22 cellular contexts compared by ENCODE assay signal in the genomic region with DNA sequence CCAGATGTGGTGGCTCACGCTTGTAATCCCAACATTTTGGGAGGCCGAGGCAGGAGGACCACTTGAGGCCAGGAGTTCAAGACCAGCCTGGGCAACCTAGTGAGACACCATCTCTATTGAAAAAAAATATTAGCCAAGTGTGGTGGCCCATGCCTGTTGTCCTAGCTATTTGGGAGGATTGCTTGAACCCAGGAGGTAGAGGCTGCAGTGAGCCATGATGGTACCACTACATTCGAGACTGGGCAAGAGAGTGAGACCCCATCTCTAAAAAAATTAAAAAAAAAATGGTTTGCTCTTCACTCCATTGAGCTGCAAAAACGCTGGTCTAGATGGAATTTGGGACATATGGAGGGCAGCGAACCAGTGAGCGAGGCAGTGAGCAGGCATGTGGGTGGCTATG. TPM values are rescaled to one million over a fixed set of nuclear protein-coding genes. Genes with fewer than 3 reads are reported as not detected.
DNase-seq lines count a peak whose midpoint lies in the region; ATAC-seq and TF ChIP-seq lines count a peak whose summit lies in the region.
"Had no signal": no experiment of that assay in that cellular context is flagged by ENCODE, and none has a peak within 500 bp of the region (broad histone marks: within the 10 kb centered on the region; RNA-seq: fewer than 3 reads in every experiment).

No MANE protein-coding gene starts in this region.

- peaks cover 2% of the 10 kb centered on the region; the same call in 1 of the 2 replicates for H3K27me3 Mint-ChIP-seq in WTC11 (ENCODE audit: low read depth)
- H3K27me3 Mint-ChIP-seq: B cell; CD8-positive, alpha-beta memory T cell had no signal

- H3K27me3 ChIP-seq in osteoblast (ENCODE audit: insufficient read depth, low read length), result no peaks in the 10 kb centered on the region
- H3K27me3 ChIP-seq in tibial nerve, result no peaks in the 10 kb centered on the region
- H3K27me3 ChIP-seq: BLaER1 treated with 17β-estradiol and CSF1 and Interleukin-3, amounts not matched to agents 10 nM and 100 nM had no signal

- WGBS in tibial nerve, 2 donors, result 72 to 75% methylated on average over 6 of the region's 6 CpGs

- H3K9me3 ChIP-seq in HEK293 (ENCODE audit: control insufficient read depth, insufficient read depth, low read depth, low read length), result no peaks in the 10 kb centered on the region
- H3K9me3 ChIP-seq in osteoblast (ENCODE audit: low read depth, low read length), result no peaks in the 10 kb centered on the region
- H3K9me3 ChIP-seq in tibial nerve, result no peaks in the 10 kb centered on the region
- H3K9me3 ChIP-seq: BLaER1 treated with 17β-estradiol and CSF1 and Interleukin-3, amounts not matched to agents 10 nM and 100 nM; HAP-1 had no signal

- H3K4me3 Mint-ChIP-seq in WTC11, result no peak overlapping the region
- H3K4me3 Mint-ChIP-seq: B cell; CD4-positive, CD25-positive, alpha-beta regulatory T cell had no signal

- H3K4me1 Mint-ChIP-seq in WTC11, result no peaks in the 10 kb centered on the region
- H3K4me1 Mint-ChIP-seq: B cell had no signal

- no peak overlapping the region for H3K27ac ChIP-seq in HEK293 (ENCODE audit: extremely low read depth, low read depth, low read length)
- H3K27ac ChIP-seq in osteoblast (ENCODE audit: low read depth, low read length), result no peak overlapping the region
- peak overlapping the region in 3 of 4 donors; percentile 27 to 97 (median 95) for H3K27ac ChIP-seq in tibial nerve
- H3K27ac ChIP-seq: BLaER1 treated with 17β-estradiol and CSF1 and Interleukin-3, amounts not matched to agents 10 nM and 100 nM; GM23248 had no signal

- H3K27ac Mint-ChIP-seq in WTC11, result no peak overlapping the region; the same call in 1 of the 2 replicates
- H3K27ac Mint-ChIP-seq: B cell; CD4-positive, CD25-positive, alpha-beta regulatory T cell had no signal

- no peaks in the 10 kb centered on the region for H3K9me3 Mint-ChIP-seq in WTC11
- H3K9me3 Mint-ChIP-seq: CD4-positive, CD25-positive, alpha-beta regulatory T cell; CD8-positive, alpha-beta memory T cell had no signal

- POLR2A ChIA-PET in HEK293 (lab: Yijun Ruan, JAX), result no interaction called here
- POLR2A ChIA-PET in WTC11 (lab: Charles Lee), result no interaction called here

- H3K4me2 ChIP-seq in osteoblast (ENCODE audit: insufficient read depth, low read length), result no peak overlapping the region
- H3K4me2 ChIP-seq: BLaER1 treated with 17β-estradiol and CSF1 and Interleukin-3, amounts not matched to agents 10 nM and 100 nM had no signal

- TF ChIP-seq EP300 in tibial nerve (IDR thresholded peaks at IDR 0.05), result no peak

- H3K36me3 ChIP-seq in HEK293 (ENCODE audit: control insufficient read depth in 2 of 2, insufficient read depth in 1 of 2, low read length in 2 of 2) (no peaks in the 10 kb centered on the region), osteoblast (ENCODE audit: insufficient read depth, low read length) (no peaks in the 10 kb centered on the region), tibial nerve (no peaks in the 10 kb centered on the region)
- H3K36me3 ChIP-seq: BLaER1 treated with 17β-estradiol and CSF1 and Interleukin-3, amounts not matched to agents 10 nM and 100 nM; HAP-1 had no signal

- CTCF ChIA-PET in HEK293 (lab: Yijun Ruan, JAX), result interaction anchor here (0.6 to 0.9 kb wide), 2 partner anchors 11 to 189 kb away, joined by 3 read pairs; no protein-coding TSS in a partner anchor
- CTCF ChIA-PET in WTC11 (lab: Charles Lee), result interaction anchor here (1.5 kb wide), 1 partner anchor 23 kb away, joined by 4 read pairs; no protein-coding TSS in a partner anchor

- DNase-seq in WTC11 (ENCODE audit: low spot score) (no peak), osteoblast (ENCODE audit: insufficient read length, low spot score, missing footprints) (peak; percentile 21), tibial nerve (ENCODE audit: low spot score in 2 of 2) (no peak), iPS-NIHi7 (ENCODE audit: extremely low spot score) (no peak), NCI-H510A (lab: John Stamatoyannopoulos, UW) (no peak)
- DNase-seq: CD4-positive, CD25-positive, alpha-beta regulatory T cell; CD8-positive, alpha-beta memory T cell; COR-L47; DMS 273 treated with DMSO at 0.1 percent for 48 hours; DMS53; DND-41; EL; GM23248; IMR-90 had no signal

- no peaks in the 10 kb centered on the region for H3K4me1 ChIP-seq in HEK293 (ENCODE audit: control insufficient read depth, insufficient read depth, low read length)
- H3K4me1 ChIP-seq in osteoblast (ENCODE audit: insufficient read depth, low read length), result no peaks in the 10 kb centered on the region
- peaks cover 0 to 52% (median 5%) of the 10 kb centered on the region in 4 donors for H3K4me1 ChIP-seq in tibial nerve
- H3K4me1 ChIP-seq: HAP-1 had no signal

- no peaks in the 10 kb centered on the region for H3K79me2 ChIP-seq in osteoblast (ENCODE audit: insufficient read depth, low read length)

- no peaks in the 10 kb centered on the region for H3K36me3 Mint-ChIP-seq in WTC11
- H3K36me3 Mint-ChIP-seq: CD8-positive, alpha-beta memory T cell had no signal

- H4K20me1 ChIP-seq in osteoblast (ENCODE audit: insufficient read depth, low read length), result no peaks in the 10 kb centered on the region
- H4K20me1 ChIP-seq: BLaER1 treated with 17β-estradiol and CSF1 and Interleukin-3, amounts not matched to agents 10 nM and 100 nM had no signal

- TF ChIP-seq CTCF in HEK293 (tag by site-specific recombination; IDR thresholded peaks at IDR 0.05), result no peak
- no peak for TF ChIP-seq CTCF in WTC11 (IDR thresholded peaks at IDR 0.05)
- no peak for TF ChIP-seq CTCF in osteoblast (IDR thresholded peaks at IDR 0.05; ENCODE audit: extremely low read depth, low read depth, low read length)
- TF ChIP-seq CTCF in tibial nerve (IDR thresholded peaks at IDR 0.05), result no peak

- no peak for TF ChIP-seq POLR2A in tibial nerve (IDR thresholded peaks at IDR 0.05)

- H3K4me3 ChIP-seq in HEK293 (ENCODE audit: low read depth, low read length) (no peak overlapping the region), osteoblast (ENCODE audit: insufficient read depth, low read length) (no peak overlapping the region), tibial nerve (no peak overlapping the region)
- H3K4me3 ChIP-seq: BLaER1 treated with 17β-estradiol and CSF1 and Interleukin-3, amounts not matched to agents 10 nM and 100 nM; GM23248; HAP-1 had no signal

- no peak overlapping the region for H2AFZ ChIP-seq in osteoblast (ENCODE audit: low read length)
- H2AFZ ChIP-seq: GM23248 had no signal

- ATAC-seq in WTC11, result no peak

TF ChIP-seq in HEK293, 187 proteins besides CTCF, POLR2A, EP300 and RAD21:
- TF ChIP-seq ZNF202 (tag by site-specific recombination; IDR thresholded peaks at IDR 0.05; ENCODE audit: borderline replicate concordance), result no peak
- TF ChIP-seq ZSCAN23 (tag by site-specific recombination; IDR thresholded peaks at IDR 0.05), result no peak
- peak; percentile 95 for TF ChIP-seq ZNF121 (tag by site-specific recombination; IDR thresholded peaks at IDR 0.05)

TF ChIP-seq in WTC11, 78 proteins besides CTCF, POLR2A, EP300 and RAD21:
- no peak for TF ChIP-seq ZNF219 (CRISPR knock-in tag; IDR thresholded peaks at IDR 0.05; ENCODE audit: borderline replicate concordance)
- peak; percentile 46; the same call in 1 of the 2 replicates for TF ChIP-seq ZNF121 (CRISPR knock-in tag; IDR thresholded peaks at IDR 0.05)

RNA-seq across cellular contexts. Expression of gene SOX10, which starts 21.6 kb away (rescaled TPM):
- 2.7 to 3.6 TPM (median 3.0 TPM) in 3 replicates for total RNA-seq in WTC11 (2021)
- not detected in 2 replicates for total RNA-seq in osteoblast
- 10 to 100 TPM; 59.9 to 94.0 (median 84.2) TPM for total RNA-seq in tibial nerve
- total RNA-seq: A172; B cell; CD4-positive, CD25-positive, alpha-beta regulatory T cell; CD8-positive, alpha-beta memory T cell; G401; GM23248; H4; HT-29; IMR-90 had no signal

RNA-seq across cellular contexts. Expression of gene PICK1, which starts 51.3 kb away (rescaled TPM):
- total RNA-seq in WTC11 (2021) (28.1 to 33.4 TPM (median 28.2 TPM) in 3 replicates), osteoblast (14.4 and 15.6 TPM in 2 replicates), tibial nerve (10 to 100 TPM; 32.1 to 49.8 (median 44.2) TPM)

RNA-seq across cellular contexts. Expression of gene POLR2F, which starts 52.4 kb away (rescaled TPM):
- total RNA-seq in WTC11 (2021) (128 to 138 TPM (median 132 TPM) in 3 replicates), osteoblast (14.8 and 18.6 TPM in 2 replicates), tibial nerve (100 to 1,000 TPM in 3 of 4 donors, 10 to 100 TPM in 1; 54.7 to 181 (median 120) TPM)

RNA-seq across cellular contexts. Expression of gene C22orf23, which starts 52.5 kb away (rescaled TPM):
- total RNA-seq in WTC11 (2021) (0.16 to 0.96 TPM (median 0.72 TPM) in 3 replicates), osteoblast (0.29 and 0.72 TPM in 2 replicates), tibial nerve (under 1 TPM in 1 of 4 donors, not detected in 3; 0.21 TPM)
- total RNA-seq: B cell; CD4-positive, CD25-positive, alpha-beta regulatory T cell; G401; HT-29 had no signal

Comparison
In these comparisons a context has a peak if more than half of its experiments do, and no peak if none do; other contexts are left out.
1. H3K27ac ChIP-seq: peak in tibial nerve (3 of 4); none in HEK293 (single experiment) and osteoblast (single experiment).
2. RNA of gene SOX10, which starts 21.6 kb away (total RNA-seq): 59.9 to 94.0 TPM in tibial nerve; 2.7 to 3.6 TPM in WTC11 and not detected in osteoblast; every median in the first group is over 10 times any median in the second.
3. Of the 8 proteins assayed by ChIP-seq in both HEK293 and WTC11: peak only in HEK293: none; only in WTC11: none; in both: ZNF121; in neither: 7.